28 cellular contexts compared by ENCODE assay signal in the genomic region with DNA sequence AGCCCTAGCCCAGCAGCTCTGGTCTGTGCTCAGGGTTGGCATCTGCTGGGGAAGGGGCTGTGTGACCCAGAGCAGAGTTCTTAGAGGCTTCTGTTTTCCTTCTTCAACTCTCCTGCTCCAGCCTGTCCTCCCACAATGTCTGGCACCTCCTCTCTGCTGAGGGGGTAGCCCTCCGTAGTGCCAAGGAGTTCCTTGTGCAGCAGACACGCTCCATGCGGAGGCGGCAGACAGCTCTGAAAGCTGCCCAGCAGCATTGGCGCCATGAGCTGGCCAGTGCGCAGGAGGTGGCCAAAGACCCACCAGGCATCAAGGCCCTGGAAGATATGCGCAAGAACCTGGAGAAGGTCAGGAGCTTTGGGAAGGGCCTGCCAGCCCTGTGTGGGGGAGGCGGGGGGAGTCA.
"Had no signal": no experiment of that assay in that cellular context is flagged by ENCODE, and none has a peak within 500 bp of the region (broad histone marks: within the 10 kb centered on the region; RNA-seq: fewer than 3 reads in every experiment).

No MANE protein-coding gene starts in this region.

- H3K4me3 ChIP-seq: esophagus squamous epithelium, left ventricle myocardium inferior, lung, pancreas, prostate gland, right atrium auricular region, skin epidermis, spleen, thoracic aorta, tibial nerve, upper lobe of right lung, uterus had no signal

- H3K4me3 Mint-ChIP-seq: dendritic cell treated with granulocyte-macrophage colony-stimulating factor and Interleukin-4, amounts not matched to agents 40 ng/mL and 50 ng/mL, for 4 days; immature natural killer cell; memory B cell; mesothelial cell of epicardium; naive thymus-derived CD8-positive, alpha-beta T cell; nephron progenitor cell; stimulated activated memory B cell treated with anti-CD40 and anti-IgM and Interleukin-4, amounts not matched to agents 10 μg/mL and 1 μg/mL and 100 μg/mL, for 72 hours had no signal

- H3K4me1 Mint-ChIP-seq: immature natural killer cell, mesothelial cell of epicardium had no signal

- H3K9me3 ChIP-seq: pancreas, prostate gland, thoracic aorta, uterus had no signal

- DNase-seq: central memory CD4-positive, alpha-beta T cell; effector memory CD4-positive, alpha-beta T cell; esophagus squamous epithelium; foreskin melanocyte; immature natural killer cell; islet precursor cell; kidney glomerular epithelial cell; left colon; left ventricle myocardium inferior; naive thymus-derived CD8-positive, alpha-beta T cell; nephron progenitor cell; occipital lobe; spleen; stimulated activated CD4-positive, alpha-beta T cell treated with anti-CD3 and anti-CD28 coated beads, Interleukin-4, amount 100 ng/mL, for 4 hours; stimulated activated naive CD8-positive, alpha-beta T cell treated with anti-CD3 and anti-CD28 coated beads, Interleukin-15, Interleukin-2, amounts not matched to agents 100 U/mL and 50 U/mL, for 24 hours; upper lobe of right lung; uterus had no signal

- H3K36me3 ChIP-seq: uterus had no signal

- H3K27me3 ChIP-seq: esophagus squamous epithelium, pancreas, right atrium auricular region, spleen, tibial nerve, upper lobe of right lung, uterus had no signal

- H3K27me3 Mint-ChIP-seq: dendritic cell treated with granulocyte-macrophage colony-stimulating factor and Interleukin-4, amounts not matched to agents 40 ng/mL and 50 ng/mL, for 4 days; memory B cell; naive thymus-derived CD8-positive, alpha-beta T cell; stimulated activated memory B cell treated with anti-CD40 and anti-IgM and Interleukin-4, amounts not matched to agents 10 μg/mL and 1 μg/mL and 100 μg/mL, for 72 hours had no signal

- H3K27ac Mint-ChIP-seq: dendritic cell treated with granulocyte-macrophage colony-stimulating factor and Interleukin-4, amounts not matched to agents 40 ng/mL and 50 ng/mL, for 4 days; immature natural killer cell; memory B cell; mesothelial cell of epicardium; naive thymus-derived CD8-positive, alpha-beta T cell; nephron progenitor cell; stimulated activated memory B cell treated with anti-CD40 and anti-IgM and Interleukin-4, amounts not matched to agents 10 μg/mL and 1 μg/mL and 100 μg/mL, for 72 hours had no signal

- H3K27ac ChIP-seq: esophagus squamous epithelium, left ventricle myocardium inferior, pancreas, prostate gland, right atrium auricular region, skin epidermis, spleen, thoracic aorta, tibial nerve, upper lobe of right lung, uterus had no signal

- ATAC-seq: left colon; naive thymus-derived CD8-positive, alpha-beta T cell; pancreas; stimulated activated memory B cell treated with anti-CD40 and anti-IgM and Interleukin-4, amounts not matched to agents 10 μg/mL and 1 μg/mL and 100 μg/mL, for 72 hours; stimulated activated naive CD8-positive, alpha-beta T cell treated with anti-CD3 and anti-CD28 coated beads, Interleukin-15, Interleukin-2, amounts not matched to agents 100 U/mL and 50 U/mL, for 24 hours had no signal

- H3K4me1 ChIP-seq: esophagus squamous epithelium, left ventricle myocardium inferior, pancreas, prostate gland, right atrium auricular region, spleen, tibial nerve, upper lobe of right lung, uterus had no signal
